ENCODE assay signal across 9 cellular contexts in the genomic region with DNA sequence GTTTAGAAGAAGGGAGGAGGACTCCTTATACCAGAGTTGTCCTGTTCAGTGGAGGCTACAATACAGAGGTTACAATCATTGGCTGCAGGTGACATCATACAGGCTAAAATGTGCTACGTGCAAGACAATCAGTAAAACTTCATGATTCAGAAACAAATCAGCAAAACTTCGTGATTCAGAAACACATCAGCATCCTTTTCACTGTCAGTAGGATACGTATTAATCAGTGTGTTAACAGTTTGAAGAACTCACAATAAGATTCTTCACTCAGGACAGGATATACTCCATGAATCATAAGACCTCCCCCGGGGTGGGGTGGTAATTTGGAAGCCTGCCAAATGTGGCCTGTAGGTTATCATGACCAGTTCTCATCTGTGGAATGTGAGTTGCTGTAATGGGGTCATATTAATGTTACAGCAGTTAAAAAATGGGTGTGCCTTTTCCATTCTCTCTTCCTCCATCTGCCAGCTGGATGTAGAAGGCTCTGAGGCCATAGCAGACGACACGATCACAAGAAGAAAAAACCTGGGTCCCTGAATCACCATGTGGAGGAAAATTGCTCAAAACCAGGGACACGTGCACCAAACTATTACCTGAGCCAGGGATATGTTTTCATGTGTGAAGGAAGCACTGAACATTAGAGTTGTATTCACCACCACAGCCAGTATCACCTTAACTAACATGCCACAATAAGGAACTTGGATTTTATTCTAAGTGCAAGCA.
DNase-seq lines count a peak whose midpoint lies in the region; ATAC-seq and TF ChIP-seq lines count a peak whose summit lies in the region.
"Had no signal": no experiment of that assay in that cellular context is flagged by ENCODE, and none has a peak within 500 bp of the region (broad histone marks: within the 10 kb centered on the region; RNA-seq: fewer than 3 reads in every experiment).

No MANE protein-coding gene starts in this region.

- ATAC-seq in GM21825 (IDR thresholded peaks at IDR 0.05; ENCODE audit: unreplicated experiment): no peak
- no peak for ATAC-seq in GM18907 (IDR thresholded peaks at IDR 0.05; ENCODE audit: unreplicated experiment)

- peaks cover 11% of the 10 kb centered on the region for H3K4me1 ChIP-seq in fibroblast of lung (ENCODE audit: control insufficient read depth, extremely low read depth, insufficient read depth, low read length)

- no peaks in the 10 kb centered on the region for H4K20me1 ChIP-seq in fibroblast of lung (ENCODE audit: control insufficient read depth, extremely low read depth, insufficient read depth, low read length)

- H3K36me3 ChIP-seq in fibroblast of lung (ENCODE audit: control insufficient read depth, insufficient read depth, low read length): no peaks in the 10 kb centered on the region

- no peak overlapping the region for H3K27ac Mint-ChIP-seq in activated CD4-positive, alpha-beta T cell treated with anti-CD3 and anti-CD28 coated beads, Interleukin-2, amount 10 ng/mL, durations not matched to agents 7 days and 5 days

- peaks cover 10% of the 10 kb centered on the region for H3K9me3 Mint-ChIP-seq in activated CD4-positive, alpha-beta T cell treated with anti-CD3 and anti-CD28 coated beads, Interleukin-2, amount 10 ng/mL, durations not matched to agents 7 days and 5 days

- CTCF ChIA-PET in activated CD4-positive, alpha-beta T cell treated with anti-CD3 and anti-CD28 coated beads, Interleukin-2, amount 10 ng/mL, durations not matched to agents 7 days and 5 days (lab: Charles Lee): no interaction called here

- POLR2A ChIA-PET in activated CD4-positive, alpha-beta T cell treated with anti-CD3 and anti-CD28 coated beads, Interleukin-2, amount 10 ng/mL, durations not matched to agents 7 days and 5 days (lab: Charles Lee): no interaction called here

- H3K4me2 ChIP-seq in fibroblast of lung (ENCODE audit: extremely low read depth, insufficient read depth, low read length): peak overlapping the region; percentile 54

- H3K4me3 Mint-ChIP-seq in activated CD4-positive, alpha-beta T cell treated with anti-CD3 and anti-CD28 coated beads, Interleukin-2, amount 10 ng/mL, durations not matched to agents 7 days and 5 days: no peak overlapping the region

- H3K79me2 ChIP-seq in fibroblast of lung (ENCODE audit: control insufficient read depth, insufficient read depth, low read length): no peaks in the 10 kb centered on the region

- H3K9me3 ChIP-seq in fibroblast of lung (ENCODE audit: control insufficient read depth, insufficient read depth, low read depth, low read length): no peaks in the 10 kb centered on the region

- H3K27me3 Mint-ChIP-seq in activated CD4-positive, alpha-beta T cell treated with anti-CD3 and anti-CD28 coated beads, Interleukin-2, amount 10 ng/mL, durations not matched to agents 7 days and 5 days: no peaks in the 10 kb centered on the region

- peak overlapping the region; percentile 16 for H2AFZ ChIP-seq in fibroblast of lung (ENCODE audit: low read length)

- no peaks in the 10 kb centered on the region for H3K4me1 Mint-ChIP-seq in activated CD4-positive, alpha-beta T cell treated with anti-CD3 and anti-CD28 coated beads, Interleukin-2, amount 10 ng/mL, durations not matched to agents 7 days and 5 days

- no peaks in the 10 kb centered on the region for H3K27me3 ChIP-seq in fibroblast of lung (ENCODE audit: control insufficient read depth, insufficient read depth, low read length)

- TF ChIP-seq CTCF in fibroblast of lung (conservative IDR thresholded peaks at IDR 0.05 in 1 of 2, IDR thresholded peaks at IDR 0.05 in 1 of 2; ENCODE audit: low read depth in 1 of 2, low read length in 2 of 2): no peak

- no peak overlapping the region for H3K9ac ChIP-seq in fibroblast of lung (ENCODE audit: insufficient read depth, low read length)

- H3K4me3 ChIP-seq in fibroblast of lung (replicated peaks in 1 of 4; ENCODE audit: control extremely low read depth in 1 of 4, insufficient read depth in 1 of 4, low read depth in 3 of 4, low read length in 4 of 4): no peak overlapping the region

- no peaks in the 10 kb centered on the region for H3K36me3 Mint-ChIP-seq in activated CD4-positive, alpha-beta T cell treated with anti-CD3 and anti-CD28 coated beads, Interleukin-2, amount 10 ng/mL, durations not matched to agents 7 days and 5 days (ENCODE audit: low read depth)

- H3K27ac ChIP-seq in fibroblast of lung (ENCODE audit: insufficient read depth, low read length): peak overlapping the region; percentile 77

- DNase-seq in activated CD4-positive, alpha-beta T cell treated with anti-CD3 and anti-CD28 coated beads, Interleukin-2, amount 50 U/mL, for 24 hours (ENCODE audit: low read depth in 1 of 2, low spot score in 1 of 2): peak; percentile 4 to 8
- DNase-seq in activated CD4-positive, alpha-beta T cell treated with anti-CD3 and anti-CD28 coated beads, Interleukin-2, amount 10 ng/mL, durations not matched to agents 7 days and 5 days: no peak
- peak; percentile 99 for DNase-seq in RPMI7951 (ENCODE audit: low read depth)
- DNase-seq in fibroblast of lung (ENCODE audit: low read depth in 2 of 2): peak; percentile 90 to 99
- DNase-seq in stimulated activated CD4-positive, alpha-beta T cell treated with anti-CD3 and anti-CD28 coated beads, TNF-alpha, amount 100 ng/mL, for 48 hours (ENCODE audit: low read depth in 3 of 3): peak; percentile 36 to 74 (median 38)
- DNase-seq in iPS-NIHi11 (ENCODE audit: low spot score): no peak
- DNase-seq: DND-41 had no signal

Comparison
In these comparisons a context has a peak if more than half of its experiments do, and no peak if none do; other contexts are left out.
1. DNase-seq: peak in activated CD4-positive, alpha-beta T cell treated with anti-CD3 and anti-CD28 coated beads, Interleukin-2, amount 50 U/mL, for 24 hours (2 of 2), RPMI7951 (single experiment), fibroblast of lung (2 of 2) and stimulated activated CD4-positive, alpha-beta T cell treated with anti-CD3 and anti-CD28 coated beads, TNF-alpha, amount 100 ng/mL, for 48 hours (3 of 3); none in activated CD4-positive, alpha-beta T cell treated with anti-CD3 and anti-CD28 coated beads, Interleukin-2, amount 10 ng/mL, durations not matched to agents 7 days and 5 days (single experiment) and iPS-NIHi11 (single experiment).